ENCODE assay signal across 18 cellular contexts in the genomic region with DNA sequence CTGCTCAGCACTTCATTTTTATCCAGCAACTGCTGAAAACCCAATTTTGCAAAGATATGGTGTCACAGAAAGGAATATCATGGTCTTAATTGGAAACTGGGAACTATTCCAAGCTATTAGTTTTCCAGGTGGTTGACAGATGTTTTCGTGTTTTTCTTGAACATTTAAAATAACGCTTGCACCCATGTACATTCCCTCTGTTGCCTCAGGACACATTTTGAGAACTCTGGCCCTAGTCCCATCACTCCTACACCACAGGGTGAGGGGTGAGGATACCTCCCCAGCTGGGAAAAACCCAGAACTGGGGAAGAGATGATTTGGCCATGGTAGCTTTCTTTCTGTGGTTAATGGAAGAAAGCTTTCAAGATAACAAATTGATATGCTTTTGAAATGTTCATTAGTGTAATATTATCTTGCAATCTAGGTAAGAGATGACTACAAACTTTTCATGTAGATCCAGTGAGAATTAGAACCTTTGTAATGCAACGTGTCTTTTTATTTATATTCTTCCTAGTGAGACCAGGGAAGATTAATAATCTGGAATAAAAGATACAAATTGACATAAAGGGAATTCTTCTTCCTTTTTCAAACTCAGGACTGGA.
DNase-seq lines count a peak whose midpoint lies in the region; TF ChIP-seq lines count a peak whose summit lies in the region.
"Had no signal": no experiment of that assay in that cellular context is flagged by ENCODE, and none has a peak within 500 bp of the region (broad histone marks: within the 10 kb centered on the region; RNA-seq: fewer than 3 reads in every experiment).

No MANE protein-coding gene starts in this region.

- peak overlapping the region in 3 of 4 donors; percentile 7 to 63 (median 35) for H3K27ac ChIP-seq in esophagus muscularis mucosa (replicated peaks in 1 of 4)
- H3K27ac ChIP-seq: coronary artery, neutrophil, skin epidermis, testis had no signal

- intact Hi-C loops in esophagus muscularis mucosa (cut with DNase I), result no loop called here

- H3K27me3 ChIP-seq in esophagus muscularis mucosa, result no peaks in the 10 kb centered on the region
- H3K27me3 ChIP-seq: neutrophil, testis had no signal

- H3K36me3 ChIP-seq in esophagus muscularis mucosa, result peaks cover 0 to 14% (median 3%) of the 10 kb centered on the region in 4 donors
- H3K36me3 ChIP-seq: HAP-1 had no signal

- peaks cover 10% of the 10 kb centered on the region for H3K36me3 Mint-ChIP-seq in osteocyte (ENCODE audit: unreplicated experiment)
- H3K36me3 Mint-ChIP-seq: activated CD8-positive, alpha-beta memory T cell treated with anti-CD3 and anti-CD28 coated beads, Interleukin-2, amount 10 ng/mL, durations not matched to agents 7 days and 5 days had no signal

- H3K27me3 Mint-ChIP-seq in osteocyte (ENCODE audit: unreplicated experiment), result no peaks in the 10 kb centered on the region
- H3K27me3 Mint-ChIP-seq: B cell had no signal

- no peak for TF ChIP-seq EP300 in esophagus muscularis mucosa (IDR thresholded peaks at IDR 0.05)

- DNase-seq in EH (ENCODE audit: low read depth) (peak; percentile 67), NCI-H2171 (lab: John Stamatoyannopoulos, UW) (peak; percentile 24), esophagus muscularis mucosa (ENCODE audit: extremely low spot score) (no peak), osteocyte (ENCODE audit: extremely low spot score, unreplicated experiment) (no peak), NCI-H526 treated with DMSO at 0.1 percent for 48 hours (lab: John Stamatoyannopoulos, UW) (no peak), germinal center (ENCODE audit: low spot score) (no peak)
- DNase-seq in activated CD4-positive, CD25-positive, alpha-beta regulatory T cell treated with anti-CD3 and anti-CD28 coated beads, Interleukin-2, amount 50 U/mL, for 72 hours, result no peak
- no peak for DNase-seq in stimulated activated CD4-positive, alpha-beta T cell treated with anti-CD3 and anti-CD28 coated beads, Interleukin-2, amount 100 ng/mL, for 24 hours
- DNase-seq: activated CD8-positive, alpha-beta memory T cell treated with anti-CD3 and anti-CD28 coated beads, Interleukin-2, amount 10 ng/mL, durations not matched to agents 7 days and 5 days; activated effector memory CD4-positive, alpha-beta T cell treated with anti-CD3 and anti-CD28 coated beads, Interleukin-2, amount 50 U/mL, for 16 hours; erythroblast; midbrain; testis had no signal

- peak overlapping the region; percentile 32 for H3K27ac Mint-ChIP-seq in osteocyte (ENCODE audit: unreplicated experiment)
- H3K27ac Mint-ChIP-seq: activated CD8-positive, alpha-beta memory T cell treated with anti-CD3 and anti-CD28 coated beads, Interleukin-2, amount 10 ng/mL, durations not matched to agents 7 days and 5 days; B cell had no signal

- peaks cover 36% of the 10 kb centered on the region for H3K4me1 Mint-ChIP-seq in osteocyte (ENCODE audit: unreplicated experiment)
- H3K4me1 Mint-ChIP-seq: activated CD8-positive, alpha-beta memory T cell treated with anti-CD3 and anti-CD28 coated beads, Interleukin-2, amount 10 ng/mL, durations not matched to agents 7 days and 5 days; B cell had no signal

- no peak overlapping the region for H3K4me3 ChIP-seq in esophagus muscularis mucosa
- H3K4me3 ChIP-seq: coronary artery, HAP-1, skin epidermis, testis had no signal

- no peaks in the 10 kb centered on the region for H3K9me3 Mint-ChIP-seq in osteocyte (ENCODE audit: unreplicated experiment)

- 27% methylated on average over 3 of the region's 3 CpGs for WGBS in esophagus muscularis mucosa

- H3K4me1 ChIP-seq in esophagus muscularis mucosa, result peaks cover 14 to 54% (median 52%) of the 10 kb centered on the region in 4 donors
- H3K4me1 ChIP-seq: HAP-1, testis had no signal

- no peak overlapping the region for H3K4me3 Mint-ChIP-seq in osteocyte (ENCODE audit: unreplicated experiment)
- H3K4me3 Mint-ChIP-seq: activated CD8-positive, alpha-beta memory T cell treated with anti-CD3 and anti-CD28 coated beads, Interleukin-2, amount 10 ng/mL, durations not matched to agents 7 days and 5 days; B cell had no signal

- H3K9me3 ChIP-seq in esophagus muscularis mucosa, result no peaks in the 10 kb centered on the region
- H3K9me3 ChIP-seq: HAP-1, neutrophil, testis had no signal

- no peak for TF ChIP-seq POLR2A in esophagus muscularis mucosa (IDR thresholded peaks at IDR 0.05; ENCODE audit: low read depth)

- TF ChIP-seq CTCF in esophagus muscularis mucosa (IDR thresholded peaks at IDR 0.05) (no peak), osteocyte (IDR thresholded peaks at IDR 0.05) (no peak)

Comparison
In these comparisons a context has a peak if more than half of its experiments do, and no peak if none do; other contexts are left out.
1. DNase-seq: peak in EH (single experiment) and NCI-H2171 (single experiment); none in esophagus muscularis mucosa (single experiment), osteocyte (single experiment), NCI-H526 treated with DMSO at 0.1 percent for 48 hours (single experiment), activated CD4-positive, CD25-positive, alpha-beta regulatory T cell treated with anti-CD3 and anti-CD28 coated beads, Interleukin-2, amount 50 U/mL, for 72 hours (single experiment), germinal center (single experiment) and stimulated activated CD4-positive, alpha-beta T cell treated with anti-CD3 and anti-CD28 coated beads, Interleukin-2, amount 100 ng/mL, for 24 hours (0 of 2).